Comparison of ENCODE assay signal across 8 cellular contexts in the genomic region with DNA sequence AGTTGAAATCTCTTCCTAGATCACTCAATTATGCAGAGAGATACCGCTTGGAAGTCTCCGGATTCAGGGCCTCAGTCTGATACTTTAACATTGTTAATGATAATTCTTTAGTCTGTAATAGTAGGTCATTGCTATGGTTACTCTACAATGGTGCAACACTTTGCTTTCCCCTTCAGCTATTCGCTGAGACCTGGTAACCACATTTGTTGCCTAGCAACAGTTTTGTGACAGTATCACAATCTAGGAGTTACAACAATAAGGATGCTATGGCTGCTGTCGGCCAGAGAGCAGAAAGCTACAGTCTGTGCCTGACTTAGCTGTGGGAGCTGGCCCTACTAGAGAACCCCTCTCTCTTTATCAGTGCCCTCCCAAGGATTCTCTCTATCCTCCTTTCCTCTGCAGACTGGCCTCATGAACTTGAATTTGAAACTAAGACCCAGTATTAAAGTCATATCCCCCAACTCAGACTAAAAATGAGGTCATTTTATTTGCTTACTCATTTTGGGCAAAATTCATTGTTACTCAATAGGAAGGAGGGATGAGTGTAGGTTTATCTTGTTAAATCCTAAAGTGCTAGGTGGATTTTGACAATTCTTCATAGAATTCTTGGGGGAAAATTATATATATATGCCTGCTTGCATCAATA. TPM values are rescaled to one million over a fixed set of nuclear protein-coding genes. Genes with fewer than 3 reads are reported as not detected.
DNase-seq lines count a peak whose midpoint lies in the region; ATAC-seq and TF ChIP-seq lines count a peak whose summit lies in the region.

No MANE protein-coding gene starts in this region.

- intact Hi-C loops in breast epithelium (cut with DNase I; ENCODE audit: low total_unique reads), result no loop called here

- TF ChIP-seq POLR2A in breast epithelium (IDR thresholded peaks at IDR 0.05), result no peak

- H3K79me2 ChIP-seq in ACC112 (ENCODE audit: control insufficient read depth, insufficient read depth, low read length, unreplicated experiment), result no peaks in the 10 kb centered on the region

- TF ChIP-seq CTCF in breast epithelium (IDR thresholded peaks at IDR 0.05), result no peak

- no peaks in the 10 kb centered on the region for H3K36me3 ChIP-seq in ACC112 (ENCODE audit: insufficient read depth, low read length)
- no peaks in the 10 kb centered on the region for H3K36me3 ChIP-seq in breast epithelium

- H3K9me3 ChIP-seq in breast epithelium, result no peaks in the 10 kb centered on the region

- H3K27ac ChIP-seq in ACC112 (ENCODE audit: low read depth, low read length) (peak overlapping the region; percentile 34; the same call in 1 of the 2 replicates), breast epithelium (peak overlapping the region; percentile 75 to 91)

- DNase-seq in NCI-H524 (lab: John Stamatoyannopoulos, UW) (peak; percentile 23 to 73), breast epithelium (ENCODE audit: low spot score in 2 of 2) (no peak), medulla oblongata (ENCODE audit: extremely low spot score) (peak; percentile 51)

- peaks cover 9% of the 10 kb centered on the region for H3K4me1 ChIP-seq in ACC112 (ENCODE audit: control insufficient read depth, insufficient read depth, low read length, unreplicated experiment)
- no peaks in the 10 kb centered on the region for H3K4me1 ChIP-seq in breast epithelium

- H3K4me3 ChIP-seq in ACC112 (ENCODE audit: low read depth, low read length) (no peak overlapping the region), breast epithelium (peak overlapping the region in 2 of 3 donors; percentile 61 to 88)

- no peaks in the 10 kb centered on the region for H3K27me3 ChIP-seq in ACC112 (ENCODE audit: insufficient read depth, low read length)
- H3K27me3 ChIP-seq in breast epithelium, result no peaks in the 10 kb centered on the region

- ATAC-seq in GM18519 (IDR thresholded peaks at IDR 0.05; ENCODE audit: low FRiP score, unreplicated experiment), result peak; percentile 48
- ATAC-seq in HG02571 (IDR thresholded peaks at IDR 0.05; ENCODE audit: unreplicated experiment), result no peak
- no peak for ATAC-seq in GM21576 (IDR thresholded peaks at IDR 0.05; ENCODE audit: unreplicated experiment)
- no peak for ATAC-seq in HG02970 (IDR thresholded peaks at IDR 0.05; ENCODE audit: low FRiP score, unreplicated experiment)

- no peak overlapping the region for H2AFZ ChIP-seq in ACC112 (ENCODE audit: low read length, unreplicated experiment)

RNA-seq across cellular contexts. Expression of a gene that starts 39.3 kb away (rescaled TPM):
- total RNA-seq in breast epithelium, result 10 to 100 TPM in 2 of 3 donors, 1 to 10 TPM in 1; 4.6 to 63.6 (median 59.1) TPM

RNA-seq across cellular contexts. Expression of a gene that starts 41.3 kb away (rescaled TPM):
- total RNA-seq in breast epithelium, result 10 to 100 TPM in 2 of 3 donors, 1 to 10 TPM in 1; 7.0 to 17.4 (median 15.2) TPM

Comparison
In these comparisons a context has a peak if more than half of its experiments do, and no peak if none do; other contexts are left out.
1. DNase-seq: peak in NCI-H524 (2 of 2) and medulla oblongata (single experiment); none in breast epithelium (0 of 2).